In the genomic region with DNA sequence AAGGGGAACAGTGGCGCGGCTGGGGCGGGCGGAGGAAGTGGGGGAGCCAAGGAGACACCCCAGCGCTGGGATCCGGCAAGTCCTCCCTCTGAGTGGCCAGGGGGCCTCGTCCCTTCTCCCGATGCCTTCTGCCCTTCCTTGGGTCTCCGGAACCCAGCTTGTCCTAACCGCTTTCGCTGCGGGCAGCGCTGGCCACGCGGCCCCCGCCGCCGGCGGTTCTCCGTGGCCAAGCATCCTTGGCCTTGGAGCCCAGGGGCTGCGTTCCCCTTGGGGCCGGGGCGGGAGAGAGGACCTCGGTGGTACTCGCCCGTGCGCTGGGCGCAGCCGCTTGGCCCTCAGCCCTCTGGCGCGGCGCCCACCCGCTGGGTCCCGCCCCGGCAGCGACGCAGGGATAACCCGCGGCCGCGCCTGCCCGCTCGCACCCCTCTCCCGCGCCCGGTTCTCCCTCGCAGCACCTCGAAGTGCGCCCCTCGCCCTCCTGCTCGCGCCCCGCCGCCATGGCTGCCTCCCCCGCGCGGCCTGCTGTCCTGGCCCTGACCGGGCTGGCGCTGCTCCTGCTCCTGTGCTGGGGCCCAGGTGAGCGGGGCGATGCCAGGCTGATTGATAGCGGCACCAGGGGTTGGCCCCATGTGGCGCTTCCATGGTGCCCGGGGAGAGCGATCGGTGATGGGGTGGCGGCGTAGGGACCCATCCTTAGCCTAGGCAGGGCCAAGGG, we compare ENCODE assay signal across 9 cellular contexts.
DNase-seq lines count a peak whose midpoint lies in the region; ATAC-seq and TF ChIP-seq lines count a peak whose summit lies in the region.
"Had no signal": no experiment of that assay in that cellular context is flagged by ENCODE, and none has a peak within 500 bp of the region (broad histone marks: within the 10 kb centered on the region; RNA-seq: fewer than 3 reads in every experiment).

No MANE protein-coding gene starts in this region.

- H3K27ac Mint-ChIP-seq in CD8-positive, alpha-beta memory T cell = peak overlapping the region in 2 of 8 donors; percentile 61 to 64
- H3K27ac Mint-ChIP-seq in activated naive CD4-positive, alpha-beta T cell treated with anti-CD3 and anti-CD28 coated beads for 36 hours = no peak overlapping the region

- H3K4me2 ChIP-seq in trophoblast cell (ENCODE audit: low read length) = peak overlapping the region; percentile 79

- no peak overlapping the region for H3K4ac ChIP-seq in trophoblast cell (ENCODE audit: low read depth, low read length)

- H3K4me3 Mint-ChIP-seq in CD8-positive, alpha-beta memory T cell = peak overlapping the region; percentile 37 to 88 (median 73)
- H3K4me3 Mint-ChIP-seq in activated naive CD4-positive, alpha-beta T cell treated with anti-CD3 and anti-CD28 coated beads for 36 hours = peak overlapping the region; percentile 71

- intact Hi-C loops in activated naive CD4-positive, alpha-beta T cell treated with anti-CD3 and anti-CD28 coated beads for 36 hours (cut with micrococcal nuclease) = no loop called here
- intact Hi-C loops in A673 (cut with micrococcal nuclease; ENCODE audit: unreplicated experiment) = no loop called here

- TF ChIP-seq CTCF in right atrium auricular region (IDR thresholded peaks at IDR 0.05) (no peak), A673 (conservative IDR thresholded peaks at IDR 0.05; ENCODE audit: low read depth, low read length) (no peak)

- H3K27me3 Mint-ChIP-seq in CD8-positive, alpha-beta memory T cell = peaks cover 11 to 17% of the 10 kb centered on the region in 2 donors
- peaks cover 2% of the 10 kb centered on the region for H3K27me3 Mint-ChIP-seq in activated naive CD4-positive, alpha-beta T cell treated with anti-CD3 and anti-CD28 coated beads for 36 hours (ENCODE audit: low read depth)

- no TSS peak for BruUV-seq in A673 (replicated peaks; lab: Mats Ljungman, UMichigan)

- H2BK12ac ChIP-seq in trophoblast cell (ENCODE audit: low read length) = no peak overlapping the region

- no peak for ATAC-seq in GM21786 (IDR thresholded peaks at IDR 0.05; ENCODE audit: unreplicated experiment)
- ATAC-seq in GM18909 (IDR thresholded peaks at IDR 0.05; ENCODE audit: poor library complexity, unreplicated experiment) = no peak

- H4K91ac ChIP-seq in trophoblast cell (ENCODE audit: low read depth, low read length) = no peak overlapping the region

- H2AFZ ChIP-seq in trophoblast cell (ENCODE audit: insufficient read depth, low read length, poor library complexity) = no peak overlapping the region

- POLR2A ChIA-PET in CD8-positive, alpha-beta memory T cell (lab: Charles Lee) = interaction anchor here (1.1 kb wide), 1 partner anchor 273 kb away, joined by 4 read pairs; no protein-coding TSS in a partner anchor
- POLR2A ChIA-PET in A673 (lab: Charles Lee; ENCODE audit: low non-redundant PET) = no interaction called here

- no peak overlapping the region for H3K14ac ChIP-seq in trophoblast cell (ENCODE audit: low read length)

- no peak overlapping the region for H4K8ac ChIP-seq in trophoblast cell (ENCODE audit: low read depth, low read length)

- H3K4me3 ChIP-seq in CD8-positive, alpha-beta memory T cell (ENCODE audit: low read length) = peak overlapping the region; percentile 27
- H3K4me3 ChIP-seq in right atrium auricular region = peak overlapping the region; percentile 39 to 65
- peak overlapping the region; percentile 58 for H3K4me3 ChIP-seq in trophoblast cell (ENCODE audit: low read depth, low read length)
- H3K4me3 ChIP-seq in A673 (ENCODE audit: low read depth, low read length, poor library complexity, severe bottlenecking) = no peak overlapping the region

- no peak overlapping the region for H3K18ac ChIP-seq in trophoblast cell (ENCODE audit: low read length)

- peaks cover 0 to 4% (median 0%) of the 10 kb centered on the region in 3 donors for H3K36me3 Mint-ChIP-seq in CD8-positive, alpha-beta memory T cell
- H3K36me3 Mint-ChIP-seq in activated naive CD4-positive, alpha-beta T cell treated with anti-CD3 and anti-CD28 coated beads for 36 hours (ENCODE audit: low read depth) = no peaks in the 10 kb centered on the region

- WGBS in trophoblast cell (ENCODE audit: extremely low coverage, insufficient coverage, insufficient read length) = no CpG with 5 or more reads among the region's 68 CpGs

- H4K12ac ChIP-seq in trophoblast cell (ENCODE audit: low read depth, low read length) = no peak overlapping the region

- no peaks in the 10 kb centered on the region for H3K9me3 Mint-ChIP-seq in CD8-positive, alpha-beta memory T cell
- no peaks in the 10 kb centered on the region for H3K9me3 Mint-ChIP-seq in activated naive CD4-positive, alpha-beta T cell treated with anti-CD3 and anti-CD28 coated beads for 36 hours

- H3K79me2 ChIP-seq in trophoblast cell (ENCODE audit: control insufficient read depth, insufficient read depth, low read length, poor library complexity) = no peaks in the 10 kb centered on the region

- H2BK5ac ChIP-seq in trophoblast cell (ENCODE audit: low read depth, low read length, poor library complexity) = no peak overlapping the region

- H3K4me1 Mint-ChIP-seq in CD8-positive, alpha-beta memory T cell = peaks cover 14 to 32% (median 23%) of the 10 kb centered on the region in 3 donors
- H3K4me1 Mint-ChIP-seq in activated naive CD4-positive, alpha-beta T cell treated with anti-CD3 and anti-CD28 coated beads for 36 hours (ENCODE audit: low read depth) = peaks cover 13% of the 10 kb centered on the region

- no peak overlapping the region for H3K27ac ChIP-seq in CD8-positive, alpha-beta memory T cell (ENCODE audit: low read depth, low read length)
- H3K27ac ChIP-seq in right atrium auricular region (peak overlapping the region in 1 of 2 donors; percentile 50), trophoblast cell (ENCODE audit: low read depth, low read length) (no peak overlapping the region), A673 (ENCODE audit: low read depth, low read length, poor library complexity, severe bottlenecking) (no peak overlapping the region)

- H3K36me3 ChIP-seq in CD8-positive, alpha-beta memory T cell (ENCODE audit: insufficient read depth, low read length) = no peaks in the 10 kb centered on the region
- no peaks in the 10 kb centered on the region for H3K36me3 ChIP-seq in right atrium auricular region
- no peaks in the 10 kb centered on the region for H3K36me3 ChIP-seq in trophoblast cell (ENCODE audit: control insufficient read depth in 1 of 2, insufficient read depth in 2 of 2, low read length in 2 of 2)
- no peaks in the 10 kb centered on the region for H3K36me3 ChIP-seq in A673 (ENCODE audit: insufficient read depth, low read length, poor library complexity, severe bottlenecking)

- H3K23ac ChIP-seq in trophoblast cell (ENCODE audit: low read length) = no peak overlapping the region

- peak in 2 of 5 donors; percentile 18 to 35 for DNase-seq in CD8-positive, alpha-beta memory T cell
- peak; percentile 44 for DNase-seq in activated naive CD4-positive, alpha-beta T cell treated with anti-CD3 and anti-CD28 coated beads for 36 hours
- DNase-seq in right atrium auricular region (ENCODE audit: low spot score) = no peak
- no peak for DNase-seq in trophoblast cell
- no peak for DNase-seq in A673 (ENCODE audit: low spot score)
- no peak for DNase-seq in EL
- DNase-seq: NCI-H226 had no signal

- CTCF ChIA-PET in CD8-positive, alpha-beta memory T cell (lab: Charles Lee) = no interaction called here
- CTCF ChIA-PET in activated naive CD4-positive, alpha-beta T cell treated with anti-CD3 and anti-CD28 coated beads for 36 hours (lab: Charles Lee) = interaction anchor here (1.5 kb wide), 1 partner anchor 21 kb away, joined by 5 read pairs; no protein-coding TSS in a partner anchor
- CTCF ChIA-PET in A673 (lab: Charles Lee) = no interaction called here

- H3K4me1 ChIP-seq in CD8-positive, alpha-beta memory T cell (ENCODE audit: insufficient read depth, low read length) = peaks cover 6% of the 10 kb centered on the region
- H3K4me1 ChIP-seq in right atrium auricular region (peaks cover 0 to 19% of the 10 kb centered on the region in 2 donors), trophoblast cell (ENCODE audit: control insufficient read depth in 1 of 2, insufficient read depth in 2 of 2, low read length in 2 of 2) (peaks cover 0 to 10% of the 10 kb centered on the region in 2 experiments), A673 (ENCODE audit: insufficient read depth, low read length, poor library complexity, severe bottlenecking) (peaks cover 3% of the 10 kb centered on the region)

- no peaks in the 10 kb centered on the region for H3K9me3 ChIP-seq in CD8-positive, alpha-beta memory T cell (ENCODE audit: low read length)
- H3K9me3 ChIP-seq in right atrium auricular region (no peaks in the 10 kb centered on the region), trophoblast cell (ENCODE audit: insufficient read depth, low read depth, low read length) (peaks cover 3% of the 10 kb centered on the region), A673 (ENCODE audit: low read depth, low read length, poor library complexity, severe bottlenecking) (no peaks in the 10 kb centered on the region)

- no peak overlapping the region for H2AK5ac ChIP-seq in trophoblast cell (ENCODE audit: low read length)

- H3K9ac ChIP-seq in trophoblast cell (ENCODE audit: low read length) = no peak overlapping the region

- no peaks in the 10 kb centered on the region for H3K79me1 ChIP-seq in trophoblast cell (ENCODE audit: low read length)

- H3K27me3 ChIP-seq in CD8-positive, alpha-beta memory T cell (ENCODE audit: insufficient read depth, low read length, poor library complexity, severe bottlenecking) = no peaks in the 10 kb centered on the region
- H3K27me3 ChIP-seq in right atrium auricular region = no peaks in the 10 kb centered on the region
- peaks cover 18% of the 10 kb centered on the region for H3K27me3 ChIP-seq in trophoblast cell (ENCODE audit: insufficient read depth, low read length)
- peaks cover 17% of the 10 kb centered on the region for H3K27me3 ChIP-seq in A673 (replicated peaks; ENCODE audit: insufficient read depth, low read depth, low read length, poor library complexity)

- H2BK120ac ChIP-seq in trophoblast cell (ENCODE audit: insufficient read depth, low read length, poor library complexity) = no peak overlapping the region
